Comparison of ENCODE assay signal across 21 cellular contexts in the genomic region with DNA sequence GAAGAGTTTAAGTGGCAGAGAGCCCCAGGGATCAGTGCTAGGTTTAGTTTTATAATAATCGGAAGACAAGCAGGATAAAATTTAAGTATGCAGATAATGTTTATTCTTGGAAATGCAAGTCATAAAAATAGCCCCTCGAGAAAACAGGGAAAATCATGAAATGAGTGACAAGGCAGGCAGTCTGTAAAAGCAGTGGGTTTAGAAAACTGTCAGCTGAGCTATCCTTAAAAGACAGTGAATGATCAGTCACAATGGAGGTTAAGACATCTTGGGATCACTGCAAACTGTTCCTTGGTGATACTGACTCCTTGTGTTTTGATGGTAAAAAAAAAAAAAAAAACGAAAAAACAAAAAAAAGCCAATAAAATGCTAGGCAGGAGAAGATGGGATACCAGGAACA.
"Had no signal": no experiment of that assay in that cellular context is flagged by ENCODE, and none has a peak within 500 bp of the region (broad histone marks: within the 10 kb centered on the region; RNA-seq: fewer than 3 reads in every experiment).

No MANE protein-coding gene starts in this region.

- ATAC-seq: effector memory CD8-positive, alpha-beta T cell; left lobe of liver; natural killer cell; psoas muscle; right cardiac atrium; stimulated activated memory B cell treated with anti-CD40 and anti-IgM and Interleukin-4, amounts not matched to agents 10 μg/mL and 1 μg/mL and 100 μg/mL, for 72 hours had no signal

- H3K9me3 ChIP-seq: esophagus squamous epithelium, psoas muscle, sigmoid colon, spleen, thoracic aorta, tibial nerve, upper lobe of left lung had no signal

- H3K27ac ChIP-seq: coronary artery, esophagus squamous epithelium, psoas muscle, sigmoid colon, spleen, thoracic aorta, tibial nerve, upper lobe of left lung had no signal

- H3K4me3 ChIP-seq: coronary artery, esophagus squamous epithelium, lung, psoas muscle, sigmoid colon, spleen, thoracic aorta, tibial nerve, upper lobe of left lung had no signal

- H3K36me3 Mint-ChIP-seq: memory B cell, natural killer cell had no signal

- H3K27me3 ChIP-seq: esophagus squamous epithelium, sigmoid colon, spleen, tibial nerve, upper lobe of left lung had no signal

- DNase-seq: dermis blood vessel endothelial cell; effector memory CD8-positive, alpha-beta T cell; erythroblast; esophagus squamous epithelium; foreskin melanocyte; glutamatergic neuron; natural killer cell; psoas muscle; right cardiac atrium; sigmoid colon; spleen; stimulated activated CD4-positive, alpha-beta T cell treated with anti-CD3 and anti-CD28 coated beads, Interleukin-4, amount 100 ng/mL, for 4 hours; upper lobe of left lung had no signal

- H3K4me3 Mint-ChIP-seq: effector memory CD8-positive, alpha-beta T cell; memory B cell; natural killer cell; stimulated activated memory B cell treated with anti-CD40 and anti-IgM and Interleukin-4, amounts not matched to agents 10 μg/mL and 1 μg/mL and 100 μg/mL, for 72 hours; stimulated activated naive CD8-positive, alpha-beta T cell treated with anti-CD3 and anti-CD28 coated beads, Interleukin-15, Interleukin-2, amounts not matched to agents 100 ng/mL and 50 ng/mL, for 24 hours had no signal

- H3K36me3 ChIP-seq: sigmoid colon, spleen, thoracic aorta, tibial nerve had no signal

- H3K27me3 Mint-ChIP-seq: memory B cell; stimulated activated memory B cell treated with anti-CD40 and anti-IgM and Interleukin-4, amounts not matched to agents 10 μg/mL and 1 μg/mL and 100 μg/mL, for 72 hours had no signal

- H3K9me3 Mint-ChIP-seq: effector memory CD8-positive, alpha-beta T cell; memory B cell; natural killer cell; stimulated activated memory B cell treated with anti-CD40 and anti-IgM and Interleukin-4, amounts not matched to agents 10 μg/mL and 1 μg/mL and 100 μg/mL, for 72 hours; stimulated activated naive CD8-positive, alpha-beta T cell treated with anti-CD3 and anti-CD28 coated beads, Interleukin-15, Interleukin-2, amounts not matched to agents 100 ng/mL and 50 ng/mL, for 24 hours had no signal

- H3K27ac Mint-ChIP-seq: effector memory CD8-positive, alpha-beta T cell; memory B cell; natural killer cell; stimulated activated memory B cell treated with anti-CD40 and anti-IgM and Interleukin-4, amounts not matched to agents 10 μg/mL and 1 μg/mL and 100 μg/mL, for 72 hours; stimulated activated naive CD8-positive, alpha-beta T cell treated with anti-CD3 and anti-CD28 coated beads, Interleukin-15, Interleukin-2, amounts not matched to agents 100 ng/mL and 50 ng/mL, for 24 hours had no signal

- H3K4me1 ChIP-seq: esophagus squamous epithelium, psoas muscle, spleen, tibial nerve, upper lobe of left lung had no signal

- H3K4me1 Mint-ChIP-seq: memory B cell; natural killer cell; stimulated activated memory B cell treated with anti-CD40 and anti-IgM and Interleukin-4, amounts not matched to agents 10 μg/mL and 1 μg/mL and 100 μg/mL, for 72 hours had no signal
